In genomic region chr1:89761901-89762300, GRCh38 we compare ENCODE assay signal across 10 cellular contexts. TPM values are rescaled to one million over a fixed set of nuclear protein-coding genes. Genes with fewer than 3 reads are reported as not detected.
DNase-seq lines count a peak whose midpoint lies in the region; ATAC-seq and TF ChIP-seq lines count a peak whose summit lies in the region.
"Had no signal": no experiment of that assay in that cellular context is flagged by ENCODE, and none has a peak within 500 bp of the region (broad histone marks: within the 10 kb centered on the region; RNA-seq: fewer than 3 reads in every experiment).

No MANE protein-coding gene starts in this region.

- H2BK120ac ChIP-seq in mesenchymal stem cell (ENCODE audit: low read depth, low read length) = no peak overlapping the region

- no peak overlapping the region for H3K23ac ChIP-seq in mesenchymal stem cell (ENCODE audit: low read length in 2 of 2)

- H2AK5ac ChIP-seq in mesenchymal stem cell (ENCODE audit: low read length, severe bottlenecking) = no peak overlapping the region

- H3K4me3 ChIP-seq in left ventricle myocardium inferior (peak overlapping the region; percentile 66), mesenchymal stem cell (ENCODE audit: insufficient read depth in 1 of 2, low read depth in 1 of 2, low read length in 2 of 2) (no peak overlapping the region), uterus (no peak overlapping the region)
- H3K4me3 ChIP-seq: prostate gland had no signal

- H3K9me3 ChIP-seq in left ventricle myocardium inferior (replicated peaks) (no peaks in the 10 kb centered on the region), mesenchymal stem cell (ENCODE audit: control insufficient read depth, low read length) (no peaks in the 10 kb centered on the region), uterus (no peaks in the 10 kb centered on the region)
- H3K9me3 ChIP-seq: prostate gland had no signal

- peaks cover 64% of the 10 kb centered on the region for H3K4me1 Mint-ChIP-seq in activated CD8-positive, alpha-beta T cell treated with anti-CD3 and anti-CD28 coated beads for 36 hours (ENCODE audit: low read depth)

- H3K4me2 ChIP-seq in mesenchymal stem cell (ENCODE audit: low read length, poor library complexity, severe bottlenecking) = no peak overlapping the region

- H3K4me3 Mint-ChIP-seq in activated CD8-positive, alpha-beta T cell treated with anti-CD3 and anti-CD28 coated beads for 36 hours = peak overlapping the region; percentile 76

- H3K9me3 Mint-ChIP-seq in activated CD8-positive, alpha-beta T cell treated with anti-CD3 and anti-CD28 coated beads for 36 hours = no peaks in the 10 kb centered on the region

- H3K27me3 ChIP-seq in left ventricle myocardium inferior (ENCODE audit: low read depth) (no peaks in the 10 kb centered on the region), mesenchymal stem cell (ENCODE audit: control insufficient read depth in 1 of 2, insufficient read depth in 1 of 2, low read length in 2 of 2) (peaks cover 0 to 9% of the 10 kb centered on the region in 2 experiments), uterus (no peaks in the 10 kb centered on the region)

- ATAC-seq in activated CD8-positive, alpha-beta T cell treated with anti-CD3 and anti-CD28 coated beads for 36 hours = no peak
- ATAC-seq in HG02759 (IDR thresholded peaks at IDR 0.05; ENCODE audit: unreplicated experiment) (no peak), GM21360 (IDR thresholded peaks at IDR 0.05; ENCODE audit: unreplicated experiment) (no peak)

- TF ChIP-seq CTCF in left ventricle myocardium inferior (IDR thresholded peaks at IDR 0.05; ENCODE audit: borderline replicate concordance) (no peak), uterus (IDR thresholded peaks at IDR 0.05) (no peak)
- TF ChIP-seq CTCF in activated CD8-positive, alpha-beta T cell treated with anti-CD3 and anti-CD28 coated beads for 36 hours (IDR thresholded peaks at IDR 0.05) = no peak

- intact Hi-C loops in left ventricle myocardium inferior (cut with micrococcal nuclease) = loop anchor here (5.0 to 10.0 kb wide), 4 partner anchors 47 to 280 kb away; partner anchors contain the start of gene LRRC8C
- intact Hi-C loops in cardiac septum (cut with DNase I) = loop anchor here (5.0 to 10.0 kb wide), 2 partner anchors 145 to 247 kb away; no protein-coding TSS in a partner anchor
- intact Hi-C loops in activated CD8-positive, alpha-beta T cell treated with anti-CD3 and anti-CD28 coated beads for 36 hours (cut with micrococcal nuclease) = loop anchor here (2.0 to 10.0 kb wide), 3 partner anchors 41 to 237 kb away; partner anchors contain the start of gene LRRC8B
- intact Hi-C loops in uterus (cut with DNase I; ENCODE audit: low total_unique reads) = loop anchor here (10.0 kb wide), 2 partner anchors 127 to 277 kb away; partner anchors contain the start of gene LRRC8C

- 92% methylated on average over 3 of the region's 3 CpGs for whole genome bisulfite sequencing in mesenchymal stem cell

- CTCF ChIA-PET in activated CD8-positive, alpha-beta T cell treated with anti-CD3 and anti-CD28 coated beads for 36 hours (lab: Charles Lee) = interaction anchor here (0.6 to 7.9 kb wide), 36 partner anchors 9 to 299 kb away, joined by 3 to 147 read pairs (median 10); partner anchors contain the start of genes LRRC8C and LRRC8D

- H2BK15ac ChIP-seq in mesenchymal stem cell (ENCODE audit: low read depth, poor library complexity, severe bottlenecking) = peak overlapping the region; percentile 62

- no peaks in the 10 kb centered on the region for H3K27me3 Mint-ChIP-seq in activated CD8-positive, alpha-beta T cell treated with anti-CD3 and anti-CD28 coated beads for 36 hours

- no peak overlapping the region for H3K4ac ChIP-seq in mesenchymal stem cell (ENCODE audit: low read depth in 1 of 2, low read length in 2 of 2)

- no peak for DNase-seq in left ventricle myocardium inferior
- DNase-seq in cardiac septum (ENCODE audit: low spot score) = no peak
- DNase-seq in activated CD8-positive, alpha-beta T cell treated with anti-CD3 and anti-CD28 coated beads for 36 hours = no peak
- DNase-seq in mesenchymal stem cell = no peak
- no peak for DNase-seq in uterus
- no peak for DNase-seq in NCI-H1930 (lab: John Stamatoyannopoulos, UW)
- DNase-seq: T1000 had no signal

- H3K36me3 Mint-ChIP-seq in activated CD8-positive, alpha-beta T cell treated with anti-CD3 and anti-CD28 coated beads for 36 hours (ENCODE audit: low read depth) = peaks cover 19% of the 10 kb centered on the region

- no peaks in the 10 kb centered on the region for H3K79me1 ChIP-seq in mesenchymal stem cell (replicated peaks; ENCODE audit: low read length, poor library complexity, severe bottlenecking)

- no peak overlapping the region for H2BK5ac ChIP-seq in mesenchymal stem cell (ENCODE audit: low read depth, low read length, poor library complexity, severe bottlenecking)

- H3K4me1 ChIP-seq in left ventricle myocardium inferior = peaks cover 62% of the 10 kb centered on the region
- peaks cover 7% of the 10 kb centered on the region for H3K4me1 ChIP-seq in mesenchymal stem cell (ENCODE audit: control insufficient read depth, insufficient read depth, low read depth, low read length)
- H3K4me1 ChIP-seq in uterus = no peaks in the 10 kb centered on the region
- H3K4me1 ChIP-seq: prostate gland had no signal

- no peak overlapping the region for H3K9ac ChIP-seq in mesenchymal stem cell (ENCODE audit: low read length)

- no peak overlapping the region for H2AFZ ChIP-seq in mesenchymal stem cell (ENCODE audit: low read depth, low read length)

- H4K8ac ChIP-seq in mesenchymal stem cell (ENCODE audit: low read length) = no peak overlapping the region

- H3K27ac Mint-ChIP-seq in activated CD8-positive, alpha-beta T cell treated with anti-CD3 and anti-CD28 coated beads for 36 hours = peak overlapping the region; percentile 93

- POLR2A ChIA-PET in activated CD8-positive, alpha-beta T cell treated with anti-CD3 and anti-CD28 coated beads for 36 hours (lab: Charles Lee) = interaction anchor here (0.6 to 3.3 kb wide), 12 partner anchors 19 to 238 kb away, joined by 3 to 29 read pairs (median 14); partner anchors contain the start of genes LRRC8B and LRRC8C

- no peak for TF ChIP-seq POLR2A in uterus (IDR thresholded peaks at IDR 0.05)

- H3K27ac ChIP-seq in left ventricle myocardium inferior (replicated peaks) = peak overlapping the region; percentile 79
- no peak overlapping the region for H3K27ac ChIP-seq in mesenchymal stem cell (ENCODE audit: low read length, poor library complexity, severe bottlenecking)
- H3K27ac ChIP-seq in uterus = peak overlapping the region; percentile 27 to 88
- H3K27ac ChIP-seq: prostate gland had no signal

- H3K36me3 ChIP-seq in left ventricle myocardium inferior (no peaks in the 10 kb centered on the region), mesenchymal stem cell (ENCODE audit: control insufficient read depth in 1 of 2, insufficient read depth in 2 of 2, low read depth in 1 of 2, low read length in 2 of 2) (no peaks in the 10 kb centered on the region), uterus (no peaks in the 10 kb centered on the region)
- H3K36me3 ChIP-seq: prostate gland had no signal

- peak overlapping the region in 1 of 2 experiments; percentile 40 for H2BK12ac ChIP-seq in mesenchymal stem cell (ENCODE audit: low read length in 2 of 2)

- H3K14ac ChIP-seq in mesenchymal stem cell (ENCODE audit: low read length in 2 of 2) = no peak overlapping the region

- peak overlapping the region in 1 of 2 experiments; percentile 15 for H3K18ac ChIP-seq in mesenchymal stem cell (ENCODE audit: low read depth in 1 of 2, low read length in 2 of 2)

- no peak overlapping the region for H4K91ac ChIP-seq in mesenchymal stem cell (ENCODE audit: low read length)

RNA-seq across cellular contexts. Expression of gene LRRC8D, which starts 58.9 kb away (rescaled TPM):
- total RNA-seq in left ventricle myocardium inferior (6.4 TPM), cardiac septum (3.4 TPM), uterus (10 to 100 TPM; 12.0 to 47.4 (median 17.8) TPM)
- total RNA-seq in activated CD8-positive, alpha-beta T cell treated with anti-CD3 and anti-CD28 coated beads for 36 hours = 10 to 100 TPM; 26.3 to 27.5 TPM
- 28.0 TPM for polyA plus RNA-seq in mesenchymal stem cell (2013, experiment 1 of 2)
- 28.7 TPM for polyA plus RNA-seq in mesenchymal stem cell (2013, experiment 2 of 2)
